Comparison of ENCODE assay signal across 1 cellular context in the genomic region with DNA sequence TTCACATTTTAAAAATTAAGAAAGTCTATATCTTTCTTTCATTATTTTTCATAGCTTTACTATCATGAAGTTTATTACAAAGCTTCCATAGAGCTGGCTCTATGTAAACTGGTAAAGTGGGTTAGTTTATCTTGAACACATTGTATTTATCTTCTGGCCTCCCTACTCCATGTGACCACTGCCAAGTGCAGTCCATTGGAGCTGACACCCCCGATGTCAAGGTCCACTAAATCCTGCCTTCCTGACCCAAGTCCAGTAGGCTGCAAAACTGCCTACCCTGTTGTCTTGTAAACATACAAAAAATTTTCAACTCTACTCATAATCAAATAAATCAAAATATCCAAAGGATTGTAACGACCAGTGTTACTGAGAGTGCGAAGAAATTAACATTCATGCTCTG.
A peak's percentile ranks its signal among the peaks of the same experiment; 100 is the strongest.
TF ChIP-seq lines count a peak whose summit lies in the region.

No MANE protein-coding gene starts in this region.

TF ChIP-seq in HepG2, 621 proteins besides CTCF, POLR2A, EP300 and RAD21 (continued from another document):
- TF ChIP-seq ZNF691 (CRISPR knock-in tag; IDR thresholded peaks at IDR 0.05; ENCODE audit: borderline replicate concordance, low read depth) (0 out of 2 replicates have a peak, but pooled peaks have one; percentile 29), HDAC2 (CRISPR knock-in tag; IDR thresholded peaks at IDR 0.05) (peak; percentile 36; the same call in 1 of the 2 replicates), TARDBP (CRISPR knock-in tag; IDR thresholded peaks at IDR 0.05) (peak; percentile 55; the same call in 1 of the 2 replicates), PPARG (CRISPR knock-in tag; conservative IDR thresholded peaks at IDR 0.05) (peak; percentile 33; the same call in 1 of the 2 replicates), ZNF614 (CRISPR knock-in tag; IDR thresholded peaks at IDR 0.05; ENCODE audit: borderline replicate concordance) (peak; percentile 49; the same call in 1 of the 2 replicates), ZNF670 (CRISPR knock-in tag; IDR thresholded peaks at IDR 0.05; ENCODE audit: borderline replicate concordance) (0 out of 2 replicates have a peak, but pooled peaks have one; percentile 39), ZNF331 (CRISPR knock-in tag; IDR thresholded peaks at IDR 0.05) (0 out of 2 replicates have a peak, but pooled peaks have one; percentile 20), MED8 (CRISPR knock-in tag; IDR thresholded peaks at IDR 0.05; ENCODE audit: insufficient replicate concordance) (no peak), SAP130 (CRISPR knock-in tag; IDR thresholded peaks at IDR 0.05; ENCODE audit: low read depth) (peak; percentile 72), FOXP1 (IDR thresholded peaks at IDR 0.05) (no peak), FOXP1 (CRISPR knock-in tag; IDR thresholded peaks at IDR 0.05) (peak; percentile 75)
